Comparison of ENCODE assay signal across 10 cellular contexts in genomic region chr14:56342419-56342901, GRCh38.
DNase-seq lines count a peak whose midpoint lies in the region; ATAC-seq and TF ChIP-seq lines count a peak whose summit lies in the region.
"Had no signal": no experiment of that assay in that cellular context is flagged by ENCODE, and none has a peak within 500 bp of the region (broad histone marks: within the 10 kb centered on the region; RNA-seq: fewer than 3 reads in every experiment).

No MANE protein-coding gene starts in this region.

- DNase-seq in GM03348 (ENCODE audit: low spot score) (peak; percentile 32), cerebellar cortex (ENCODE audit: low spot score) (peak; percentile 66), osteocyte (ENCODE audit: extremely low spot score, unreplicated experiment) (no peak), NCI-H2196 (lab: John Stamatoyannopoulos, UW; ENCODE audit: unreplicated experiment) (no peak), inferior parietal cortex (ENCODE audit: extremely low spot score) (no peak), HT-29 (ENCODE audit: low spot score) (no peak)
- DNase-seq: activated B cell treated with CpG ODN at 0.5 μM for 24 hours; stimulated activated CD4-positive, alpha-beta T cell treated with anti-CD3 and anti-CD28 coated beads, Interleukin-2, amount 100 ng/mL, for 24 hours had no signal

- ATAC-seq in HG02870 (IDR thresholded peaks at IDR 0.05; ENCODE audit: unreplicated experiment) (peak; percentile 32), GM21825 (IDR thresholded peaks at IDR 0.05; ENCODE audit: unreplicated experiment) (no peak)

- H3K36me3 Mint-ChIP-seq in osteocyte (ENCODE audit: unreplicated experiment) = no peaks in the 10 kb centered on the region

- TF ChIP-seq CTCF in osteocyte (IDR thresholded peaks at IDR 0.05) = no peak

- H3K27ac Mint-ChIP-seq in osteocyte (ENCODE audit: unreplicated experiment) = peak overlapping the region; percentile 31
- H3K27ac Mint-ChIP-seq: activated B cell treated with CpG ODN at 0.5 μM for 24 hours had no signal

- no peaks in the 10 kb centered on the region for H3K27me3 Mint-ChIP-seq in osteocyte (ENCODE audit: unreplicated experiment)
- H3K27me3 Mint-ChIP-seq: activated B cell treated with CpG ODN at 0.5 μM for 24 hours had no signal

- H3K4me1 Mint-ChIP-seq in osteocyte (ENCODE audit: unreplicated experiment) = peaks cover 21% of the 10 kb centered on the region

- no peak overlapping the region for H3K4me3 Mint-ChIP-seq in osteocyte (ENCODE audit: unreplicated experiment)
- H3K4me3 Mint-ChIP-seq: activated B cell treated with CpG ODN at 0.5 μM for 24 hours had no signal

- H3K9me3 Mint-ChIP-seq in osteocyte (ENCODE audit: unreplicated experiment) = no peaks in the 10 kb centered on the region
- H3K9me3 Mint-ChIP-seq: activated B cell treated with CpG ODN at 0.5 μM for 24 hours had no signal

Comparison
In these comparisons a context has a peak if more than half of its experiments do, and no peak if none do; other contexts are left out.
1. DNase-seq: peak in GM03348 (single experiment) and cerebellar cortex (single experiment); none in osteocyte (single experiment), NCI-H2196 (single experiment), inferior parietal cortex (single experiment) and HT-29 (single experiment).